In genomic region chr1:30001452-30002039, GRCh38 we compare ENCODE assay signal across 18 cellular contexts.
DNase-seq lines count a peak whose midpoint lies in the region; ATAC-seq, FAIRE-seq and TF ChIP-seq lines count a peak whose summit lies in the region.
"Had no signal": no experiment of that assay in that cellular context is flagged by ENCODE, and none has a peak within 500 bp of the region (broad histone marks: within the 10 kb centered on the region; RNA-seq: fewer than 3 reads in every experiment).

No MANE protein-coding gene starts in this region.

- no peak overlapping the region for H3K27ac Mint-ChIP-seq in activated naive CD4-positive, alpha-beta T cell treated with anti-CD3 and anti-CD28 coated beads, Interleukin-2, amount 50 U/mL, for 72 hours
- H3K27ac Mint-ChIP-seq: CD14-positive monocyte; CD4-positive, alpha-beta memory T cell; GM23338 had no signal

- H2BK12ac ChIP-seq in H1 (ENCODE audit: low read depth, low read length) = peak overlapping the region; percentile 81; the same call in 1 of the 2 replicates

- CTCF ChIA-PET in H1 (lab: Charles Lee; ENCODE audit: partially characterized antibody) = interaction anchor here (0.6 to 1.3 kb wide), 4 partner anchors 11 to 250 kb away, joined by 3 read pairs; no protein-coding TSS in a partner anchor

- no peak overlapping the region for H3K27ac ChIP-seq in H1 (ENCODE audit: low read depth, low read length)
- no peak overlapping the region for H3K27ac ChIP-seq in mesendoderm (ENCODE audit: low read depth, low read length)
- no peak overlapping the region for H3K27ac ChIP-seq in upper lobe of right lung
- H3K27ac ChIP-seq: BLaER1, HL-60 had no signal

- H3K23ac ChIP-seq in H1 (ENCODE audit: insufficient read length) (no peak overlapping the region), mesendoderm (ENCODE audit: low read length) (no peak overlapping the region)

- POLR2A ChIA-PET in H1 (lab: Charles Lee; ENCODE audit: partially characterized antibody) = interaction anchor here (1.1 kb wide), 1 partner anchor 10 kb away, joined by 5 read pairs; no protein-coding TSS in a partner anchor

- no peaks in the 10 kb centered on the region for H3K36me3 Mint-ChIP-seq in activated naive CD4-positive, alpha-beta T cell treated with anti-CD3 and anti-CD28 coated beads, Interleukin-2, amount 50 U/mL, for 72 hours
- H3K36me3 Mint-ChIP-seq: CD14-positive monocyte; CD4-positive, alpha-beta memory T cell had no signal

- TF ChIP-seq RAD21 in H1 (IDR thresholded peaks at IDR 0.05 in 1 of 2, conservative IDR thresholded peaks at IDR 0.05 in 1 of 2; ENCODE audit: low read depth in 2 of 2, low read length in 2 of 2) = no peak

- H2BK20ac ChIP-seq in H1 (ENCODE audit: low read length) = no peak overlapping the region

- H2BK5ac ChIP-seq in H1 (ENCODE audit: low read depth, low read length) (no peak overlapping the region), mesendoderm (ENCODE audit: low read length) (no peak overlapping the region)

- no peaks in the 10 kb centered on the region for H3K27me3 ChIP-seq in H1 (replicated peaks in 1 of 4; ENCODE audit: control insufficient read depth in 3 of 4, extremely low read depth in 1 of 4, insufficient read depth in 3 of 4, low read length in 3 of 4)
- no peaks in the 10 kb centered on the region for H3K27me3 ChIP-seq in mesendoderm (ENCODE audit: insufficient read depth, low read length, poor library complexity)
- no peaks in the 10 kb centered on the region for H3K27me3 ChIP-seq in upper lobe of right lung
- H3K27me3 ChIP-seq: BLaER1 had no signal

- TF ChIP-seq CTCF in H1 (IDR thresholded peaks at IDR 0.05; ENCODE audit: control extremely low read depth in 1 of 3, insufficient read depth in 1 of 3, low read depth in 1 of 3, low read length in 3 of 3) (no peak), upper lobe of right lung (IDR thresholded peaks at IDR 0.05) (no peak)

- 86% methylated on average over 10 of the region's 10 CpGs; no CpG with 5 or more reads in 1 of the 2 experiments for WGBS in H1 (ENCODE audit: extremely low coverage in 1 of 2, insufficient coverage in 1 of 2, insufficient read length in 1 of 2, insufficient replicate concordance in 2 of 2, low coverage in 1 of 2, low lambda C conversion rate in 2 of 2, missing lambda C conversion rate in 1 of 2), 2 experiments
- no CpG with 5 or more reads among the region's 10 CpGs for WGBS in mesendoderm (ENCODE audit: extremely low coverage, insufficient coverage, low lambda C conversion rate)

- no peak overlapping the region for H2AFZ ChIP-seq in H1 (ENCODE audit: low read length)
- H2AFZ ChIP-seq: GM23338 had no signal

- no peak overlapping the region for H3K4ac ChIP-seq in H1 (replicated peaks; ENCODE audit: insufficient read length, low read depth, low read length)
- no peak overlapping the region for H3K4ac ChIP-seq in mesendoderm (ENCODE audit: low read depth, low read length)

- 0 out of 2 replicates have a peak overlapping the region, but pooled peaks have one; percentile 28 for H2AK5ac ChIP-seq in H1 (ENCODE audit: low read depth, low read length)
- H2AK5ac ChIP-seq in mesendoderm (ENCODE audit: low read length) = no peak overlapping the region

- no peaks in the 10 kb centered on the region for H3K23me2 ChIP-seq in H1 (ENCODE audit: low read depth, low read length)

- H3K18ac ChIP-seq in H1 (ENCODE audit: extremely low read depth, low read length) = 0 out of 2 replicates have a peak overlapping the region, but pooled peaks have one; percentile 27
- no peak overlapping the region for H3K18ac ChIP-seq in mesendoderm (ENCODE audit: low read length)

- intact Hi-C loops in upper lobe of right lung (cut with DNase I) = no loop called here

- H4K5ac ChIP-seq in H1 (ENCODE audit: insufficient read length, low read depth, low read length) = no peak overlapping the region
- no peak overlapping the region for H4K5ac ChIP-seq in mesendoderm (ENCODE audit: low read length)

- H3K14ac ChIP-seq in H1 (ENCODE audit: insufficient read length) = no peak overlapping the region

- peak; percentile 12 for ATAC-seq in upper lobe of right lung
- ATAC-seq in GM21619 (IDR thresholded peaks at IDR 0.05; ENCODE audit: unreplicated experiment) = no peak
- no peak for ATAC-seq in activated naive CD4-positive, alpha-beta T cell treated with anti-CD3 and anti-CD28 coated beads, Interleukin-2, amount 50 U/mL, for 72 hours
- ATAC-seq: GM12878, GM23338 had no signal

- H4K20me1 ChIP-seq in H1 (replicated peaks in 1 of 2; ENCODE audit: control insufficient read depth in 1 of 2, insufficient read depth in 2 of 2, low read length in 2 of 2) = no peaks in the 10 kb centered on the region
- H4K20me1 ChIP-seq: BLaER1 had no signal

- no peaks in the 10 kb centered on the region for H3K9me3 Mint-ChIP-seq in activated naive CD4-positive, alpha-beta T cell treated with anti-CD3 and anti-CD28 coated beads, Interleukin-2, amount 50 U/mL, for 72 hours

- TF ChIP-seq EP300 in H1 (IDR thresholded peaks at IDR 0.05; ENCODE audit: borderline replicate concordance in 1 of 2, low read depth in 2 of 2, low read length in 2 of 2) = no peak

- FAIRE-seq in H1 (lab: Jason Lieb, UNC) = no peak
- FAIRE-seq: GM12878, GM19239 had no signal

- H3K79me1 ChIP-seq in H1 (ENCODE audit: low read depth, low read length) (no peaks in the 10 kb centered on the region), mesendoderm (ENCODE audit: low read length) (no peaks in the 10 kb centered on the region)

- no peak overlapping the region for H4K91ac ChIP-seq in H1 (replicated peaks; ENCODE audit: insufficient read length, low read length)

- no peak overlapping the region for H2BK120ac ChIP-seq in H1 (replicated peaks; ENCODE audit: low read depth, low read length)
- no peak overlapping the region for H2BK120ac ChIP-seq in mesendoderm (ENCODE audit: low read depth, low read length)

- DNase-seq in ELF-1 (ENCODE audit: low read depth, low spot score) (peak; percentile 28), H1 (ENCODE audit: low read depth in 1 of 2, low spot score in 2 of 2) (no peak), mesendoderm (peak; percentile 40), upper lobe of right lung (no peak), NCI-H345 treated with DMSO at 0.1 percent for 48 hours (lab: John Stamatoyannopoulos, UW; ENCODE audit: unreplicated experiment) (no peak)
- DNase-seq in activated naive CD4-positive, alpha-beta T cell treated with anti-CD3 and anti-CD28 coated beads, Interleukin-2, amount 50 U/mL, for 72 hours (ENCODE audit: low spot score in 2 of 2) = no peak
- DNase-seq: 8988T; Calu3; CD4-positive, alpha-beta memory T cell; DMS79 treated with DMSO at 0.1 percent for 48 hours; H7 had no signal

- H3K9me3 ChIP-seq in H1 (ENCODE audit: insufficient read depth in 2 of 2, low read depth in 1 of 2, low read length in 1 of 2) = no peaks in the 10 kb centered on the region
- no peaks in the 10 kb centered on the region for H3K9me3 ChIP-seq in upper lobe of right lung
- H3K9me3 ChIP-seq: BLaER1 had no signal

- no peak for TF ChIP-seq POLR2A in H1 (IDR thresholded peaks at IDR 0.05; ENCODE audit: control extremely low read depth in 1 of 2, low read depth in 2 of 2, low read length in 2 of 2)

- H3K56ac ChIP-seq in H1 (replicated peaks; ENCODE audit: insufficient read length, low read depth, low read length) (no peak overlapping the region), mesendoderm (ENCODE audit: low read length) (peak overlapping the region; percentile 42)

- no peak overlapping the region for H3K9ac ChIP-seq in H1 (replicated peaks in 1 of 4; ENCODE audit: extremely low read depth in 1 of 4, low read depth in 3 of 4, low read length in 3 of 4)
- H3K9ac ChIP-seq in mesendoderm (ENCODE audit: low read length) = no peak overlapping the region
- H3K9ac ChIP-seq: BLaER1 had no signal

- H2BK15ac ChIP-seq in H1 (ENCODE audit: low read length) = no peak overlapping the region
- no peak overlapping the region for H2BK15ac ChIP-seq in mesendoderm (replicated peaks; ENCODE audit: low read depth)

- H4K8ac ChIP-seq in H1 (ENCODE audit: extremely low read depth, insufficient read depth, low read length) (peak overlapping the region; percentile 45; the same call in 1 of the 2 replicates), mesendoderm (ENCODE audit: low read depth, low read length) (no peak overlapping the region)

- H3K4me2 ChIP-seq in H1 (ENCODE audit: insufficient read depth in 1 of 2, low read depth in 2 of 2, low read length in 2 of 2) = no peak overlapping the region
- H3K4me2 ChIP-seq in mesendoderm (ENCODE audit: low read length) = no peak overlapping the region
- H3K4me2 ChIP-seq: BLaER1, GM23338 had no signal

- H3K36me3 ChIP-seq in H1 (ENCODE audit: control insufficient read depth in 2 of 4, insufficient read depth in 4 of 4, low read length in 3 of 4) (no peaks in the 10 kb centered on the region), mesendoderm (ENCODE audit: control insufficient read depth, insufficient read depth, low read length) (no peaks in the 10 kb centered on the region), upper lobe of right lung (no peaks in the 10 kb centered on the region)
- H3K36me3 ChIP-seq: BLaER1 had no signal

- H3K4me1 ChIP-seq in H1 (replicated peaks in 1 of 4; ENCODE audit: control insufficient read depth in 3 of 4, insufficient read depth in 4 of 4, low read length in 3 of 4) (peaks cover 1 to 21% (median 7%) of the 10 kb centered on the region in 4 experiments), mesendoderm (ENCODE audit: control insufficient read depth, low read depth, low read length) (no peaks in the 10 kb centered on the region), upper lobe of right lung (no peaks in the 10 kb centered on the region)
- H3K4me1 ChIP-seq: BLaER1 had no signal

- no peak overlapping the region for H3K4me3 ChIP-seq in H1 (ENCODE audit: extremely low read depth in 1 of 4, insufficient read depth in 2 of 4, low read depth in 3 of 4, low read length in 4 of 4)
- H3K4me3 ChIP-seq in mesendoderm (ENCODE audit: low read length) = no peak overlapping the region
- no peak overlapping the region for H3K4me3 ChIP-seq in upper lobe of right lung
- H3K4me3 ChIP-seq: BLaER1, GM12878, GM23338 had no signal

- H3K79me2 ChIP-seq in H1 (ENCODE audit: control insufficient read depth in 1 of 2, insufficient read depth in 2 of 2, low read length in 2 of 2) = no peaks in the 10 kb centered on the region
- H3K79me2 ChIP-seq in mesendoderm (ENCODE audit: control insufficient read depth, insufficient read depth, low read length) = no peaks in the 10 kb centered on the region

TF ChIP-seq in H1, 55 proteins besides CTCF, POLR2A, EP300 and RAD21:
- no peak for TF ChIP-seq TAF1 (IDR thresholded peaks at IDR 0.05; ENCODE audit: low read depth, low read length)
- TF ChIP-seq MAFK (IDR thresholded peaks at IDR 0.05; ENCODE audit: low read depth, low read length) = no peak
- TF ChIP-seq HDAC6 (IDR thresholded peaks at IDR 0.05; ENCODE audit: low read depth, low read length) = no peak
- no peak for TF ChIP-seq HDAC2 (IDR thresholded peaks at IDR 0.05; ENCODE audit: borderline replicate concordance in 1 of 2, low read depth in 2 of 2, low read length in 2 of 2)
- TF ChIP-seq CEBPB (IDR thresholded peaks at IDR 0.05; ENCODE audit: low read depth, low read length) = no peak
- no peak for TF ChIP-seq RNF2 (IDR thresholded peaks at IDR 0.05; ENCODE audit: borderline replicate concordance, low read depth, low read length, missing control alignments, poor library complexity, severe bottlenecking)

Comparison
In these comparisons a context has a peak if more than half of its experiments do, and no peak if none do; other contexts are left out.
1. DNase-seq: peak in ELF-1 (single experiment) and mesendoderm (single experiment); none in H1 (0 of 2), upper lobe of right lung (single experiment), activated naive CD4-positive, alpha-beta T cell treated with anti-CD3 and anti-CD28 coated beads, Interleukin-2, amount 50 U/mL, for 72 hours (0 of 2) and NCI-H345 treated with DMSO at 0.1 percent for 48 hours (single experiment).